In genomic region chr1:168696125-168696524, GRCh38 we compare ENCODE assay signal across 20 cellular contexts. TPM values are rescaled to one million over a fixed set of nuclear protein-coding genes. Genes with fewer than 3 reads are reported as not detected.
DNase-seq lines count a peak whose midpoint lies in the region; ATAC-seq and TF ChIP-seq lines count a peak whose summit lies in the region.
"Had no signal": no experiment of that assay in that cellular context is flagged by ENCODE, and none has a peak within 500 bp of the region (broad histone marks: within the 10 kb centered on the region; RNA-seq: fewer than 3 reads in every experiment).

No MANE protein-coding gene starts in this region.

- H3K27ac ChIP-seq in body of pancreas (peak overlapping the region in 3 of 4 donors; percentile 8 to 42 (median 36)), mesendoderm (ENCODE audit: low read depth, low read length) (no peak overlapping the region), rectal smooth muscle tissue (ENCODE audit: low read depth, low read length) (peak overlapping the region; percentile 72)
- H3K27ac ChIP-seq: BLaER1, GM23248, SJCRH30 had no signal

- no peak overlapping the region for H3K4me2 ChIP-seq in mesendoderm (ENCODE audit: low read length)
- H3K4me2 ChIP-seq: BLaER1 had no signal

- TF ChIP-seq POLR2A in body of pancreas (IDR thresholded peaks at IDR 0.05): no peak

- H3K4me1 ChIP-seq in body of pancreas (peaks cover 62% of the 10 kb centered on the region), mesendoderm (ENCODE audit: control insufficient read depth, low read depth, low read length) (no peaks in the 10 kb centered on the region), rectal smooth muscle tissue (ENCODE audit: control insufficient read depth, insufficient read depth, low read length) (peaks cover 4% of the 10 kb centered on the region)
- H3K4me1 ChIP-seq: BLaER1, SJCRH30 had no signal

- no peak overlapping the region for H3K23ac ChIP-seq in mesendoderm (ENCODE audit: low read length)

- no peak for TF ChIP-seq CTCF in body of pancreas (IDR thresholded peaks at IDR 0.05)

- H4K5ac ChIP-seq in mesendoderm (ENCODE audit: low read length): no peak overlapping the region

- peak overlapping the region; percentile 37 for H3K56ac ChIP-seq in mesendoderm (ENCODE audit: low read length)

- 77 to 79% methylated on average over 3 of the region's 3 CpGs for WGBS in body of pancreas, 2 donors
- WGBS in mesendoderm (ENCODE audit: extremely low coverage, insufficient coverage, low lambda C conversion rate): no CpG with 5 or more reads among the region's 3 CpGs

- no peak overlapping the region for H3K18ac ChIP-seq in mesendoderm (ENCODE audit: low read length)

- H3K27me3 ChIP-seq in body of pancreas (no peaks in the 10 kb centered on the region), mesendoderm (ENCODE audit: insufficient read depth, low read length, poor library complexity) (no peaks in the 10 kb centered on the region), rectal smooth muscle tissue (ENCODE audit: control insufficient read depth, insufficient read depth, low read length) (no peaks in the 10 kb centered on the region)
- H3K27me3 ChIP-seq: BLaER1, SJCRH30 had no signal

- H3K9me3 ChIP-seq in body of pancreas: no peaks in the 10 kb centered on the region
- H3K9me3 ChIP-seq: BLaER1, Caco-2, SJCRH30 had no signal

- H3K79me2 ChIP-seq in mesendoderm (ENCODE audit: control insufficient read depth, insufficient read depth, low read length): no peaks in the 10 kb centered on the region

- no peak overlapping the region for H2BK5ac ChIP-seq in mesendoderm (ENCODE audit: low read length)

- DNase-seq in body of pancreas (no peak), mesendoderm (no peak), kidney glomerular epithelial cell (lab: John Stamatoyannopoulos, UW) (no peak), DMS114 treated with DMSO at 0.1 percent for 48 hours (lab: John Stamatoyannopoulos, UW; ENCODE audit: unreplicated experiment) (no peak)
- no peak for DNase-seq in stimulated activated CD4-positive, alpha-beta T cell treated with anti-CD3 and anti-CD28 coated beads, Interleukin-12 subunit alpha, Interleukin-12 subunit beta, amount 100 ng/mL, for 4 hours
- DNase-seq: Caco-2; CD4-positive, alpha-beta memory T cell; DMS153; GM23248; HCEC 1CT; NCI-H1105; NCI-H446 treated with DMSO at 0.1 percent for 48 hours; NCI-H526 treated with DMSO at 0.1 percent for 48 hours; OCI-M1; SJCRH30 had no signal

- no peaks in the 10 kb centered on the region for H3K79me1 ChIP-seq in mesendoderm (ENCODE audit: low read length)

- intact Hi-C loops in body of pancreas (cut with DNase I): no loop called here

- no peak overlapping the region for H2AK5ac ChIP-seq in mesendoderm (ENCODE audit: low read length)

- no peak overlapping the region for H2BK120ac ChIP-seq in mesendoderm (ENCODE audit: low read depth, low read length)

- no peak overlapping the region for H2BK15ac ChIP-seq in mesendoderm (replicated peaks; ENCODE audit: low read depth)

- no peak overlapping the region for H4K8ac ChIP-seq in mesendoderm (ENCODE audit: low read depth, low read length)

- no peak overlapping the region for H3K4me3 ChIP-seq in body of pancreas
- no peak overlapping the region for H3K4me3 ChIP-seq in mesendoderm (ENCODE audit: low read length)
- no peak overlapping the region for H3K4me3 ChIP-seq in rectal smooth muscle tissue (ENCODE audit: low read length)
- H3K4me3 ChIP-seq: BLaER1, GM23248, SJCRH30 had no signal

- no peak overlapping the region for H3K4ac ChIP-seq in mesendoderm (ENCODE audit: low read depth, low read length)

- H3K9ac ChIP-seq in mesendoderm (ENCODE audit: low read length) (no peak overlapping the region), rectal smooth muscle tissue (ENCODE audit: low read length) (no peak overlapping the region)
- H3K9ac ChIP-seq: BLaER1, GM23248 had no signal

- ATAC-seq in body of pancreas: no peak
- ATAC-seq in HG02798 (IDR thresholded peaks at IDR 0.05; ENCODE audit: poor library complexity, unreplicated experiment): no peak

- H3K36me3 ChIP-seq in body of pancreas (replicated peaks in 1 of 2; ENCODE audit: insufficient read depth in 1 of 2, low read depth in 2 of 2) (no peaks in the 10 kb centered on the region), mesendoderm (ENCODE audit: control insufficient read depth, insufficient read depth, low read length) (no peaks in the 10 kb centered on the region), rectal smooth muscle tissue (ENCODE audit: control insufficient read depth, insufficient read depth, low read length) (no peaks in the 10 kb centered on the region)
- H3K36me3 ChIP-seq: BLaER1, SJCRH30 had no signal

RNA-seq across cellular contexts. Expression of gene DPT, which starts 32.9 kb away (rescaled TPM):
- 10 to 100 TPM; 25.4 to 57.1 TPM for total RNA-seq in body of pancreas
- polyA plus RNA-seq in mesendoderm (2013, experiment 1 of 2): not detected
- polyA plus RNA-seq in mesendoderm (2013, experiment 2 of 2): not detected
- total RNA-seq: Caco-2; CD4-positive, alpha-beta memory T cell; G401; HT1080; SJCRH30 had no signal
- polyA plus RNA-seq: CD4-positive, alpha-beta memory T cell had no signal
